21 cellular contexts compared by ENCODE assay signal in the genomic region with DNA sequence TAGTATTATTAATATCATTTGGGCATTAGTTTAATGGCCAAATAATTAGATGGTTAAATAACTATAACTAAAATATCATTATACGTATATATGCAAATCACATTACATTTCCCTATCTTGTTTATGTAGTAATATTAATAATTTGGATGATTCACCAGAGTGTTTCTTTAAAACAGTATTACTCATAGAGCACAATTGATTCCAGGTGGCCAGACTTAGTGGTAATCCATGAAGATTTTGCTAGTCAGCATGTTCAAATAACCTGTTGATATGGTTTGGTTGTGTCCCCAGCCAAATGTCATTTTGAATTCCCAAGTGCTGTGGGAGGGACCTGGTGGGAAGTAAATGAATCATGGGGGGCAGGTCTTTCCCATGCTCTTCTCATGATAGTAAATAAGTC.
"Had no signal": no experiment of that assay in that cellular context is flagged by ENCODE, and none has a peak within 500 bp of the region (broad histone marks: within the 10 kb centered on the region; RNA-seq: fewer than 3 reads in every experiment).

No MANE protein-coding gene starts in this region.

- H3K27ac ChIP-seq: epithelial cell of prostate, gastrocnemius medialis, heart right ventricle, right atrium auricular region, skin epidermis, transverse colon, vagina had no signal

- H3K9me3 ChIP-seq: gastrocnemius medialis, right atrium auricular region, transverse colon, vagina had no signal

- H3K27me3 ChIP-seq: gastrocnemius medialis, heart right ventricle, right atrium auricular region, transverse colon, vagina had no signal

- H3K4me1 ChIP-seq: gastrocnemius medialis, heart right ventricle, right atrium auricular region, transverse colon, vagina had no signal

- ATAC-seq: activated CD4-positive, CD25-positive, alpha-beta regulatory T cell treated with anti-CD3 and anti-CD28 coated beads, Interleukin-2, amount 50 U/mL, for 24 hours; effector memory CD8-positive, alpha-beta T cell; gastrocnemius medialis; heart right ventricle had no signal

- DNase-seq: activated CD4-positive, alpha-beta T cell treated with anti-CD3 and anti-CD28 coated beads, Interleukin-2, amount 50 U/mL, for 4 hours; activated naive CD4-positive, alpha-beta T cell treated with anti-CD3 and anti-CD28 coated beads for 36 hours; amygdala; cerebellar nuclear complex; dermis blood vessel endothelial cell; effector memory CD8-positive, alpha-beta T cell; gastrocnemius medialis; heart right ventricle; islet precursor cell; stimulated activated CD4-positive, alpha-beta T cell treated with anti-CD3 and anti-CD28 coated beads, Interleukin-15, amount 100 ng/mL, for 24 hours; stimulated activated CD4-positive, alpha-beta T cell treated with anti-CD3 and anti-CD28 coated beads, Interleukin-4, amount 100 ng/mL, for 1 hour; stimulated activated naive CD4-positive, alpha-beta T cell; T-helper 1 cell; T1000; transverse colon had no signal

- H3K4me3 ChIP-seq: gastrocnemius medialis, heart right ventricle, lung, right atrium auricular region, skin epidermis, transverse colon, vagina had no signal

- H3K36me3 ChIP-seq: gastrocnemius medialis, heart right ventricle, right atrium auricular region, transverse colon, vagina had no signal
